Comparison of ENCODE assay signal across 30 cellular contexts in genomic region chr1:25047506-25048240, GRCh38.
"Had no signal": no experiment of that assay in that cellular context is flagged by ENCODE, and none has a peak within 500 bp of the region (broad histone marks: within the 10 kb centered on the region; RNA-seq: fewer than 3 reads in every experiment).

No MANE protein-coding gene starts in this region.

- ATAC-seq: activated CD8-positive, alpha-beta memory T cell treated with anti-CD3 and anti-CD28 coated beads, Interleukin-2, amount 10 ng/mL, durations not matched to agents 7 days and 5 days; PC-3; Right ventricle myocardium inferior had no signal

- H3K27me3 ChIP-seq: brain microvascular endothelial cell had no signal

- DNase-seq: activated CD4-positive, alpha-beta memory T cell treated with anti-CD3 and anti-CD28 coated beads, Interleukin-2, amount 10 ng/mL, durations not matched to agents 7 days and 5 days; activated CD4-positive, alpha-beta T cell treated with anti-CD3 and anti-CD28 coated beads for 1 hour; activated CD4-positive, alpha-beta T cell treated with anti-CD3 and anti-CD28 coated beads for 48 hours; activated CD4-positive, CD25-positive, alpha-beta regulatory T cell; activated CD8-positive, alpha-beta memory T cell treated with anti-CD3 and anti-CD28 coated beads for 24 hours; activated CD8-positive, alpha-beta memory T cell treated with anti-CD3 and anti-CD28 coated beads, Interleukin-2, amount 10 ng/mL, durations not matched to agents 7 days and 5 days; activated CD8-positive, alpha-beta memory T cell treated with anti-CD3 and anti-CD28 coated beads, Interleukin-2, amount 50 U/mL, for 48 hours; activated effector memory CD4-positive, alpha-beta T cell treated with anti-CD3 and anti-CD28 coated beads, Interleukin-2, amount 50 U/mL, for 16 hours; activated naive CD4-positive, alpha-beta T cell; activated naive CD4-positive, alpha-beta T cell treated with anti-CD3 and anti-CD28 coated beads, Interleukin-2, amount 50 U/mL, for 16 hours; activated T-cell treated with anti-CD3 and anti-CD28 coated beads, Interleukin-2, amount 50 U/mL, for 48 hours; amniotic stem cell; brain microvascular endothelial cell; central memory CD4-positive, alpha-beta T cell; Karpas-422; KBM-7; NCI-H1105; NCI-H1436; NCI-H1694 treated with DMSO at 0.1 percent for 48 hours; NCI-H2029; NCI-H345; NCI-H526; NCI-H748 treated with DMSO at 0.1 percent for 48 hours; NK-92 treated with Interleukin-12 subunit alpha and Interleukin-12 subunit beta, amount 100 ng/mL, for 24 hours; PC-3; SW 1271; T1000; WERI-Rb-1 had no signal

- H3K4me3 Mint-ChIP-seq: activated CD4-positive, alpha-beta memory T cell treated with anti-CD3 and anti-CD28 coated beads, Interleukin-2, amount 10 ng/mL, durations not matched to agents 7 days and 5 days; activated CD8-positive, alpha-beta memory T cell treated with anti-CD3 and anti-CD28 coated beads, Interleukin-2, amount 10 ng/mL, durations not matched to agents 7 days and 5 days had no signal

- H3K36me3 ChIP-seq: brain microvascular endothelial cell, WERI-Rb-1 had no signal

- H3K9me3 Mint-ChIP-seq: activated CD4-positive, alpha-beta memory T cell treated with anti-CD3 and anti-CD28 coated beads, Interleukin-2, amount 10 ng/mL, durations not matched to agents 7 days and 5 days had no signal

- H3K27ac ChIP-seq: brain microvascular endothelial cell, RWPE1, WERI-Rb-1 had no signal

- H3K4me1 Mint-ChIP-seq: activated CD4-positive, alpha-beta memory T cell treated with anti-CD3 and anti-CD28 coated beads, Interleukin-2, amount 10 ng/mL, durations not matched to agents 7 days and 5 days had no signal

- H3K27ac Mint-ChIP-seq: activated CD4-positive, alpha-beta memory T cell treated with anti-CD3 and anti-CD28 coated beads, Interleukin-2, amount 10 ng/mL, durations not matched to agents 7 days and 5 days; activated CD8-positive, alpha-beta memory T cell treated with anti-CD3 and anti-CD28 coated beads, Interleukin-2, amount 10 ng/mL, durations not matched to agents 7 days and 5 days had no signal
